12 cellular contexts compared by ENCODE assay signal in genomic region chr3:178518660-178519396, GRCh38. TPM values are rescaled to one million over a fixed set of nuclear protein-coding genes. Genes with fewer than 3 reads are reported as not detected.
DNase-seq lines count a peak whose midpoint lies in the region; ATAC-seq, FAIRE-seq and TF ChIP-seq lines count a peak whose summit lies in the region.
"Had no signal": no experiment of that assay in that cellular context is flagged by ENCODE, and none has a peak within 500 bp of the region (broad histone marks: within the 10 kb centered on the region; RNA-seq: fewer than 3 reads in every experiment).

No MANE protein-coding gene starts in this region.

- no peak overlapping the region for H3K9ac ChIP-seq in kidney (ENCODE audit: low read length in 2 of 2)

- no peaks in the 10 kb centered on the region for H3K4me1 Mint-ChIP-seq in activated T-cell treated with anti-CD3 and anti-CD28 coated beads, Interleukin-2, amount 50 U/mL, for 72 hours (ENCODE audit: low read depth)
- peaks cover 0 to 2% (median 0%) of the 10 kb centered on the region in 4 donors for H3K4me1 Mint-ChIP-seq in naive thymus-derived CD8-positive, alpha-beta T cell
- H3K4me1 Mint-ChIP-seq: memory B cell had no signal

- DNase-seq in activated T-cell treated with anti-CD3 and anti-CD28 coated beads, Interleukin-2, amount 50 U/mL, for 72 hours = no peak
- no peak for DNase-seq in activated T-cell treated with anti-CD3 and anti-CD28 coated beads, Interleukin-2, amount 50 U/mL, for 48 hours
- DNase-seq in LHCN-M2 (ENCODE audit: low read depth) = peak; percentile 40
- DNase-seq in small intestine = peak; percentile 82
- DNase-seq in naive thymus-derived CD8-positive, alpha-beta T cell = no peak
- DNase-seq in SHP77 (lab: John Stamatoyannopoulos, UW) = no peak
- DNase-seq in kidney = no peak
- DNase-seq: activated CD8-positive, alpha-beta memory T cell treated with anti-CD3 and anti-CD28 coated beads, Interleukin-2, amount 50 U/mL, for 48 hours had no signal

- intact Hi-C loops in kidney (cut with DNase I) = no loop called here

- TF ChIP-seq CTCF in kidney (IDR thresholded peaks at IDR 0.05; ENCODE audit: borderline replicate concordance, extremely low read depth, insufficient read depth) = no peak

- H3K27ac ChIP-seq in small intestine (ENCODE audit: low read depth in 1 of 2, low read length in 1 of 2) (no peak overlapping the region), kidney (ENCODE audit: low read depth in 2 of 2, low read length in 2 of 2) (no peak overlapping the region)
- H3K27ac ChIP-seq: HL-60 had no signal

- 21 to 62% (median 33%) methylated on average over 6 of the region's 6 CpGs for WGBS in small intestine, 3 donors

- peaks cover 6% of the 10 kb centered on the region for H3K27me3 Mint-ChIP-seq in activated T-cell treated with anti-CD3 and anti-CD28 coated beads, Interleukin-2, amount 50 U/mL, for 72 hours (ENCODE audit: low read depth)
- peaks cover 3 to 16% (median 8%) of the 10 kb centered on the region in 5 donors for H3K27me3 Mint-ChIP-seq in naive thymus-derived CD8-positive, alpha-beta T cell

- no peaks in the 10 kb centered on the region for H3K36me3 Mint-ChIP-seq in activated T-cell treated with anti-CD3 and anti-CD28 coated beads, Interleukin-2, amount 50 U/mL, for 72 hours (ENCODE audit: insufficient read depth in 2 of 2)
- H3K36me3 Mint-ChIP-seq in naive thymus-derived CD8-positive, alpha-beta T cell = no peaks in the 10 kb centered on the region
- H3K36me3 Mint-ChIP-seq: memory B cell had no signal

- no peaks in the 10 kb centered on the region for H3K9me3 ChIP-seq in small intestine (ENCODE audit: control insufficient read depth, low read depth)
- no peaks in the 10 kb centered on the region for H3K9me3 ChIP-seq in kidney (ENCODE audit: control insufficient read depth in 1 of 2, low read length in 2 of 2)

- POLR2A ChIA-PET in naive thymus-derived CD8-positive, alpha-beta T cell (lab: Charles Lee) = no interaction called here

- no peaks in the 10 kb centered on the region for H3K27me3 ChIP-seq in small intestine (ENCODE audit: control insufficient read depth in 2 of 2, insufficient read depth in 2 of 2, low read length in 2 of 2)

- H3K4me1 ChIP-seq in small intestine (ENCODE audit: control insufficient read depth in 2 of 2, insufficient read depth in 1 of 2, low read depth in 1 of 2, low read length in 1 of 2) = no peaks in the 10 kb centered on the region
- H3K4me1 ChIP-seq in kidney (ENCODE audit: control insufficient read depth in 1 of 2, insufficient read depth in 1 of 2, low read depth in 1 of 2, low read length in 2 of 2) = no peaks in the 10 kb centered on the region

- FAIRE-seq in small intestine (lab: Jason Lieb, UNC) = peak; percentile 55
- no peak for FAIRE-seq in kidney (lab: Jason Lieb, UNC)
- FAIRE-seq: RCC 7860 had no signal

- ATAC-seq in activated T-cell treated with anti-CD3 and anti-CD28 coated beads, Interleukin-2, amount 50 U/mL, for 72 hours (replicated peaks in 1 of 2) = peak in 1 of 2 donors; percentile 33
- ATAC-seq in HG02642 (IDR thresholded peaks at IDR 0.05; ENCODE audit: poor library complexity, unreplicated experiment) = peak; percentile 77
- no peak for ATAC-seq in naive thymus-derived CD8-positive, alpha-beta T cell

- peak overlapping the region; percentile 64 for H3K27ac Mint-ChIP-seq in activated T-cell treated with anti-CD3 and anti-CD28 coated beads, Interleukin-2, amount 50 U/mL, for 72 hours
- no peak overlapping the region for H3K27ac Mint-ChIP-seq in naive thymus-derived CD8-positive, alpha-beta T cell
- H3K27ac Mint-ChIP-seq: memory B cell had no signal

- H3K4me3 Mint-ChIP-seq in activated T-cell treated with anti-CD3 and anti-CD28 coated beads, Interleukin-2, amount 50 U/mL, for 72 hours = no peak overlapping the region
- H3K4me3 Mint-ChIP-seq in naive thymus-derived CD8-positive, alpha-beta T cell = no peak overlapping the region
- H3K4me3 Mint-ChIP-seq: memory B cell had no signal

- H3K9me3 Mint-ChIP-seq in activated T-cell treated with anti-CD3 and anti-CD28 coated beads, Interleukin-2, amount 50 U/mL, for 72 hours = no peaks in the 10 kb centered on the region
- H3K9me3 Mint-ChIP-seq in naive thymus-derived CD8-positive, alpha-beta T cell = peaks cover 0 to 2% (median 0%) of the 10 kb centered on the region in 9 donors
- H3K9me3 Mint-ChIP-seq: memory B cell had no signal

- no peaks in the 10 kb centered on the region for H3K36me3 ChIP-seq in small intestine (ENCODE audit: control insufficient read depth in 2 of 2, insufficient read depth in 2 of 2, low read length in 2 of 2)
- no peaks in the 10 kb centered on the region for H3K36me3 ChIP-seq in kidney (ENCODE audit: control insufficient read depth in 1 of 2, insufficient read depth in 2 of 2, low read length in 2 of 2)

- H3K4me3 ChIP-seq in small intestine (ENCODE audit: low read depth in 1 of 2, low read length in 2 of 2) (peak overlapping the region in 1 of 2 donors; percentile 15), kidney (ENCODE audit: low read length in 2 of 2) (no peak overlapping the region)

RNA-seq across cellular contexts. Expression of gene KCNMB2, which starts 17.4 kb away (rescaled TPM):
- total RNA-seq in activated T-cell treated with anti-CD3 and anti-CD28 coated beads, Interleukin-2, amount 50 U/mL, for 72 hours = not detected
- total RNA-seq in LHCN-M2 (2014; rRNA removed) = not detected in 2 replicates
- 0.21 TPM for polyA plus RNA-seq in LHCN-M2 (2012)
- 1 to 10 TPM in 1 of 3 donors, under 1 TPM in 1, not detected in 1; 0.06 to 1.4 TPM for polyA plus RNA-seq in small intestine
- not detected for total RNA-seq in naive thymus-derived CD8-positive, alpha-beta T cell
- polyA plus RNA-seq in naive thymus-derived CD8-positive, alpha-beta T cell = not detected
- 4.4 TPM for total RNA-seq in kidney
- polyA plus RNA-seq in kidney (ENCODE audit: insufficient read depth, low read depth, low replicate concordance) = 2.1 TPM

Comparison
In these comparisons a context has a peak if more than half of its experiments do, and no peak if none do; other contexts are left out.
1. DNase-seq: peak in LHCN-M2 (single experiment) and small intestine (single experiment); none in activated T-cell treated with anti-CD3 and anti-CD28 coated beads, Interleukin-2, amount 50 U/mL, for 72 hours (0 of 2), activated T-cell treated with anti-CD3 and anti-CD28 coated beads, Interleukin-2, amount 50 U/mL, for 48 hours (0 of 2), naive thymus-derived CD8-positive, alpha-beta T cell (0 of 10), SHP77 (0 of 2) and kidney (single experiment).